In genomic region chr10:71383972-71384687, GRCh38 we compare ENCODE assay signal across 8 cellular contexts. TPM values are rescaled to one million over a fixed set of nuclear protein-coding genes. Genes with fewer than 3 reads are reported as not detected.
DNase-seq lines count a peak whose midpoint lies in the region; ATAC-seq, FAIRE-seq and TF ChIP-seq lines count a peak whose summit lies in the region.

No MANE protein-coding gene starts in this region.

- peak; percentile 80 for ATAC-seq in esophagus mucosa
- ATAC-seq in natural killer cell treated with Interleukin-12 subunit alpha and Interleukin-12 subunit beta and Interleukin-15 and Interleukin-18, amount 100 ng/mL, for 72 hours = peak; percentile 79 to 88
- no peak for ATAC-seq in HG03520 (IDR thresholded peaks at IDR 0.05; ENCODE audit: unreplicated experiment)

- peak; percentile 55 to 78 (median 67) for DNase-seq in CD8-positive, alpha-beta memory T cell
- DNase-seq in H54 (ENCODE audit: insufficient read length, low spot score) = peak; percentile 88
- DNase-seq in NT2/D1 (ENCODE audit: low read depth, low spot score) = peak; percentile 43
- DNase-seq in activated T-cell treated with anti-CD3 and anti-CD28 coated beads for 24 hours (ENCODE audit: low read depth) = peak; percentile 63
- peak; percentile 84 for DNase-seq in natural killer cell treated with Interleukin-12 subunit alpha and Interleukin-12 subunit beta and Interleukin-15 and Interleukin-18, amount 100 ng/mL, for 72 hours (ENCODE audit: low spot score)
- peak; percentile 50 for DNase-seq in stimulated activated naive CD4-positive, alpha-beta T cell treated with Interleukin-2 at 50 U/mL for 16 hours (lab: John Stamatoyannopoulos, UW)

- FAIRE-seq in H54 (lab: Jason Lieb, UNC) = no peak

- no peak for TF ChIP-seq POLR2A in H54 (IDR thresholded peaks at IDR 0.05; ENCODE audit: low read depth, low read length)

- no peaks in the 10 kb centered on the region for H3K27me3 ChIP-seq in CD8-positive, alpha-beta memory T cell (ENCODE audit: insufficient read depth, low read length, poor library complexity, severe bottlenecking)
- peaks cover 6% of the 10 kb centered on the region for H3K27me3 ChIP-seq in NT2/D1 (ENCODE audit: insufficient read depth, insufficient read length)

- H3K27ac Mint-ChIP-seq in CD8-positive, alpha-beta memory T cell = no peak overlapping the region
- H3K27ac Mint-ChIP-seq in natural killer cell treated with Interleukin-12 subunit alpha and Interleukin-12 subunit beta and Interleukin-15 and Interleukin-18, amount 100 ng/mL, for 72 hours = no peak overlapping the region

- POLR2A ChIA-PET in CD8-positive, alpha-beta memory T cell (lab: Charles Lee) = no interaction called here

- no peaks in the 10 kb centered on the region for H3K36me3 Mint-ChIP-seq in CD8-positive, alpha-beta memory T cell
- no peaks in the 10 kb centered on the region for H3K36me3 Mint-ChIP-seq in natural killer cell treated with Interleukin-12 subunit alpha and Interleukin-12 subunit beta and Interleukin-15 and Interleukin-18, amount 100 ng/mL, for 72 hours

- H3K27ac ChIP-seq in CD8-positive, alpha-beta memory T cell (ENCODE audit: low read depth, low read length) = no peak overlapping the region

- peaks cover 5 to 15% of the 10 kb centered on the region in 2 donors for H3K27me3 Mint-ChIP-seq in CD8-positive, alpha-beta memory T cell
- H3K27me3 Mint-ChIP-seq in natural killer cell treated with Interleukin-12 subunit alpha and Interleukin-12 subunit beta and Interleukin-15 and Interleukin-18, amount 100 ng/mL, for 72 hours = peaks cover 2 to 11% of the 10 kb centered on the region in 2 donors

- H3K9me3 Mint-ChIP-seq in CD8-positive, alpha-beta memory T cell = no peaks in the 10 kb centered on the region
- no peaks in the 10 kb centered on the region for H3K9me3 Mint-ChIP-seq in natural killer cell treated with Interleukin-12 subunit alpha and Interleukin-12 subunit beta and Interleukin-15 and Interleukin-18, amount 100 ng/mL, for 72 hours

- H3K9me3 ChIP-seq in CD8-positive, alpha-beta memory T cell (ENCODE audit: low read length) = no peaks in the 10 kb centered on the region
- no peaks in the 10 kb centered on the region for H3K9me3 ChIP-seq in NT2/D1 (ENCODE audit: insufficient read depth, low read length)

- H3K4me3 ChIP-seq in CD8-positive, alpha-beta memory T cell (ENCODE audit: low read length) = no peak overlapping the region
- H3K4me3 ChIP-seq in NT2/D1 (ENCODE audit: insufficient read length, low read depth) = no peak overlapping the region

- H3K9ac ChIP-seq in NT2/D1 (ENCODE audit: insufficient read length, low read depth) = no peak overlapping the region

- no peaks in the 10 kb centered on the region for H3K4me1 ChIP-seq in CD8-positive, alpha-beta memory T cell (ENCODE audit: insufficient read depth, low read length)
- H3K4me1 ChIP-seq in NT2/D1 (ENCODE audit: insufficient read depth, insufficient read length) = no peaks in the 10 kb centered on the region

- H3K4me1 Mint-ChIP-seq in CD8-positive, alpha-beta memory T cell = no peaks in the 10 kb centered on the region
- H3K4me1 Mint-ChIP-seq in natural killer cell treated with Interleukin-12 subunit alpha and Interleukin-12 subunit beta and Interleukin-15 and Interleukin-18, amount 100 ng/mL, for 72 hours (ENCODE audit: low read depth in 2 of 2) = no peaks in the 10 kb centered on the region

- H3K36me3 ChIP-seq in CD8-positive, alpha-beta memory T cell (ENCODE audit: insufficient read depth, low read length) = no peaks in the 10 kb centered on the region
- no peaks in the 10 kb centered on the region for H3K36me3 ChIP-seq in NT2/D1 (ENCODE audit: insufficient read depth, insufficient read length, low read length)

- no peak overlapping the region for H3K4me3 Mint-ChIP-seq in CD8-positive, alpha-beta memory T cell
- no peak overlapping the region for H3K4me3 Mint-ChIP-seq in natural killer cell treated with Interleukin-12 subunit alpha and Interleukin-12 subunit beta and Interleukin-15 and Interleukin-18, amount 100 ng/mL, for 72 hours

- CTCF ChIA-PET in CD8-positive, alpha-beta memory T cell (lab: Charles Lee) = interaction anchor here (0.6 to 2.9 kb wide), 15 partner anchors 8 to 512 kb away, joined by 3 to 17 read pairs (median 5); partner anchors contain the start of gene SLC29A3

RNA-seq across cellular contexts. Expression of gene CDH23, which starts 12.6 kb away (rescaled TPM):
- total RNA-seq in CD8-positive, alpha-beta memory T cell = under 1 TPM; 0.74 to 0.78 TPM
- polyA plus RNA-seq in CD8-positive, alpha-beta memory T cell = 2.0 TPM
- total RNA-seq in esophagus mucosa = 1.3 TPM
- under 1 TPM in 1 of 2 donors, not detected in 1; 0.06 TPM for total RNA-seq in natural killer cell treated with Interleukin-12 subunit alpha and Interleukin-12 subunit beta and Interleukin-15 and Interleukin-18, amount 100 ng/mL, for 72 hours
